In genomic region chr10:12980080-12980656, GRCh38 we compare ENCODE assay signal across 19 cellular contexts. TPM values are rescaled to one million over a fixed set of nuclear protein-coding genes. Genes with fewer than 3 reads are reported as not detected.
DNase-seq lines count a peak whose midpoint lies in the region; ATAC-seq and TF ChIP-seq lines count a peak whose summit lies in the region.
"Had no signal": no experiment of that assay in that cellular context is flagged by ENCODE, and none has a peak within 500 bp of the region (broad histone marks: within the 10 kb centered on the region; RNA-seq: fewer than 3 reads in every experiment).

No MANE protein-coding gene starts in this region.

- H3K4me3 ChIP-seq in A673 (ENCODE audit: low read depth, low read length, poor library complexity, severe bottlenecking) (no peak overlapping the region), Karpas-422 (ENCODE audit: low read length) (peak overlapping the region; percentile 42), NT2/D1 (ENCODE audit: insufficient read length, low read depth) (no peak overlapping the region), mucosa of descending colon (no peak overlapping the region)
- H3K4me3 ChIP-seq: A549, spleen had no signal

- CTCF ChIA-PET in A673 (lab: Charles Lee), result no interaction called here

- peak overlapping the region; percentile 61 for H3K4me2 ChIP-seq in Karpas-422 (ENCODE audit: low read depth, low read length, poor library complexity, severe bottlenecking)
- H3K4me2 ChIP-seq: A549 had no signal

- no peaks in the 10 kb centered on the region for H3K36me3 ChIP-seq in A673 (ENCODE audit: insufficient read depth, low read length, poor library complexity, severe bottlenecking)
- H3K36me3 ChIP-seq in Karpas-422 (ENCODE audit: insufficient read depth, low read length), result no peaks in the 10 kb centered on the region
- no peaks in the 10 kb centered on the region for H3K36me3 ChIP-seq in NT2/D1 (ENCODE audit: insufficient read depth, insufficient read length, low read length)
- no peaks in the 10 kb centered on the region for H3K36me3 ChIP-seq in mucosa of descending colon (ENCODE audit: low read depth)
- H3K36me3 ChIP-seq: brain microvascular endothelial cell, spleen had no signal

- DNase-seq in A673 (ENCODE audit: low spot score) (peak; percentile 25), Karpas-422 (peak; percentile 97), NT2/D1 (ENCODE audit: low read depth, low spot score) (no peak), NCI-H2081 treated with DMSO at 0.1 percent for 48 hours (lab: John Stamatoyannopoulos, UW) (no peak), NCI-H82 treated with DMSO at 0.1 percent for 48 hours (lab: John Stamatoyannopoulos, UW; ENCODE audit: unreplicated experiment) (no peak), mucosa of descending colon (no peak)
- DNase-seq: activated CD4-positive, CD25-positive, alpha-beta regulatory T cell treated with anti-CD3 and anti-CD28 coated beads, Interleukin-2, amount 50 U/mL, for 72 hours; activated naive CD8-positive, alpha-beta T cell treated with anti-CD3 and anti-CD28 coated beads, Interleukin-2, amount 10 ng/mL, durations not matched to agents 7 days and 5 days; brain microvascular endothelial cell; CD4-positive, CD25-positive, alpha-beta regulatory T cell; naive thymus-derived CD4-positive, alpha-beta T cell; NCI-H1436; NCI-H510A; spleen had no signal

- no peak overlapping the region for H2AFZ ChIP-seq in Karpas-422 (ENCODE audit: low read length)

- peak overlapping the region; percentile 43 to 56 (median 48) for H3K4me3 Mint-ChIP-seq in nephron
- H3K4me3 Mint-ChIP-seq: activated naive CD8-positive, alpha-beta T cell treated with anti-CD3 and anti-CD28 coated beads, Interleukin-2, amount 10 ng/mL, durations not matched to agents 7 days and 5 days; activated T-helper 17 cell treated with anti-CD3 and anti-CD28 coated beads, Interleukin-2, amount 50 U/mL, for 72 hours; CD4-positive, CD25-positive, alpha-beta regulatory T cell; naive thymus-derived CD4-positive, alpha-beta T cell had no signal

- peak overlapping the region; percentile 66 for H3K9ac ChIP-seq in Karpas-422 (ENCODE audit: low read length)
- peak overlapping the region; percentile 5 for H3K9ac ChIP-seq in NT2/D1 (ENCODE audit: insufficient read length, low read depth)

- no peaks in the 10 kb centered on the region for H4K20me1 ChIP-seq in Karpas-422 (ENCODE audit: insufficient read depth, low read depth, low read length)

- no peak overlapping the region for H3K27ac ChIP-seq in A673 (ENCODE audit: low read depth, low read length, poor library complexity, severe bottlenecking)
- H3K27ac ChIP-seq in Karpas-422 (ENCODE audit: low read length), result peak overlapping the region; percentile 98
- H3K27ac ChIP-seq: A549, brain microvascular endothelial cell, spleen had no signal

- no TSS peak for BruUV-seq in A673 (replicated peaks; lab: Mats Ljungman, UMichigan)

- ATAC-seq in GM21447 (IDR thresholded peaks at IDR 0.05; ENCODE audit: unreplicated experiment) (no peak), mucosa of descending colon (no peak)
- ATAC-seq: A549; activated T-helper 17 cell treated with anti-CD3 and anti-CD28 coated beads, Interleukin-2, amount 50 U/mL, for 72 hours; naive thymus-derived CD4-positive, alpha-beta T cell had no signal

- H3K27me3 ChIP-seq in A673 (replicated peaks; ENCODE audit: insufficient read depth, low read depth, low read length, poor library complexity), result no peaks in the 10 kb centered on the region
- H3K27me3 ChIP-seq in Karpas-422 (ENCODE audit: low read length), result no peaks in the 10 kb centered on the region
- no peaks in the 10 kb centered on the region for H3K27me3 ChIP-seq in NT2/D1 (ENCODE audit: insufficient read depth, insufficient read length)
- H3K27me3 ChIP-seq: brain microvascular endothelial cell had no signal

- peak overlapping the region; percentile 80 to 97 (median 91) for H3K27ac Mint-ChIP-seq in nephron
- H3K27ac Mint-ChIP-seq: activated naive CD8-positive, alpha-beta T cell treated with anti-CD3 and anti-CD28 coated beads, Interleukin-2, amount 10 ng/mL, durations not matched to agents 7 days and 5 days; activated T-helper 17 cell treated with anti-CD3 and anti-CD28 coated beads, Interleukin-2, amount 50 U/mL, for 72 hours; CD4-positive, CD25-positive, alpha-beta regulatory T cell; naive thymus-derived CD4-positive, alpha-beta T cell; progenitor cell of endocrine pancreas had no signal

- H3K9me2 ChIP-seq in Karpas-422 (replicated peaks; ENCODE audit: insufficient read depth, low read length), result no peaks in the 10 kb centered on the region

- no peaks in the 10 kb centered on the region for H3K79me2 ChIP-seq in Karpas-422 (ENCODE audit: low read length)

- H3K36me3 Mint-ChIP-seq in nephron (ENCODE audit: low read depth), result no peaks in the 10 kb centered on the region
- H3K36me3 Mint-ChIP-seq: activated naive CD8-positive, alpha-beta T cell treated with anti-CD3 and anti-CD28 coated beads, Interleukin-2, amount 10 ng/mL, durations not matched to agents 7 days and 5 days; CD4-positive, CD25-positive, alpha-beta regulatory T cell; naive thymus-derived CD4-positive, alpha-beta T cell had no signal

- peaks cover 4% of the 10 kb centered on the region for H3K27me3 Mint-ChIP-seq in nephron (ENCODE audit: low read depth)

- no peak for TF ChIP-seq CTCF in A673 (conservative IDR thresholded peaks at IDR 0.05; ENCODE audit: low read depth, low read length)
- no peak for TF ChIP-seq CTCF in nephron (IDR thresholded peaks at IDR 0.05; ENCODE audit: unreplicated experiment in 3 of 3)
- no peak for TF ChIP-seq CTCF in mucosa of descending colon (IDR thresholded peaks at IDR 0.05)

- peaks cover 13% of the 10 kb centered on the region for H3K9me3 Mint-ChIP-seq in nephron
- H3K9me3 Mint-ChIP-seq: activated naive CD8-positive, alpha-beta T cell treated with anti-CD3 and anti-CD28 coated beads, Interleukin-2, amount 10 ng/mL, durations not matched to agents 7 days and 5 days; activated T-helper 17 cell treated with anti-CD3 and anti-CD28 coated beads, Interleukin-2, amount 50 U/mL, for 72 hours had no signal

- H3K9me3 ChIP-seq in A673 (ENCODE audit: low read depth, low read length, poor library complexity, severe bottlenecking), result no peaks in the 10 kb centered on the region
- H3K9me3 ChIP-seq in Karpas-422 (ENCODE audit: low read length), result no peaks in the 10 kb centered on the region
- peaks cover 7% of the 10 kb centered on the region for H3K9me3 ChIP-seq in NT2/D1 (ENCODE audit: insufficient read depth, low read length)
- H3K9me3 ChIP-seq in mucosa of descending colon, result no peaks in the 10 kb centered on the region

- POLR2A ChIA-PET in A673 (lab: Charles Lee; ENCODE audit: low non-redundant PET), result no interaction called here

- H3K4me1 Mint-ChIP-seq in nephron, result peaks cover 46% of the 10 kb centered on the region
- H3K4me1 Mint-ChIP-seq: activated naive CD8-positive, alpha-beta T cell treated with anti-CD3 and anti-CD28 coated beads, Interleukin-2, amount 10 ng/mL, durations not matched to agents 7 days and 5 days; activated T-helper 17 cell treated with anti-CD3 and anti-CD28 coated beads, Interleukin-2, amount 50 U/mL, for 72 hours; CD4-positive, CD25-positive, alpha-beta regulatory T cell had no signal

- H3K4me1 ChIP-seq in A673 (ENCODE audit: insufficient read depth, low read length, poor library complexity, severe bottlenecking), result peaks cover 8% of the 10 kb centered on the region
- peaks cover 98% of the 10 kb centered on the region for H3K4me1 ChIP-seq in Karpas-422 (ENCODE audit: low read length)
- no peaks in the 10 kb centered on the region for H3K4me1 ChIP-seq in NT2/D1 (ENCODE audit: insufficient read depth, insufficient read length)
- H3K4me1 ChIP-seq in mucosa of descending colon (ENCODE audit: low read depth), result no peaks in the 10 kb centered on the region
- H3K4me1 ChIP-seq: A549, spleen had no signal

- intact Hi-C loops in A673 (cut with micrococcal nuclease; ENCODE audit: unreplicated experiment) (no loop called here), mucosa of descending colon (cut with DNase I, micrococcal nuclease) (no loop called here)

RNA-seq across cellular contexts. Expression of gene CCDC3, which starts 21.3 kb away (rescaled TPM):
- total RNA-seq in A673 (2021), result 2.8 and 3.0 TPM in 2 replicates
- 1.4 and 2.9 TPM in 2 replicates for total RNA-seq in Karpas-422 (2014; rRNA removed; shearing (Covaris generic); ENCODE audit: low replicate concordance)
- total RNA-seq in mucosa of descending colon, result 1 to 10 TPM in 2 of 3 donors, under 1 TPM in 1; 0.84 to 3.3 (median 2.3) TPM
- total RNA-seq: activated naive CD8-positive, alpha-beta T cell treated with anti-CD3 and anti-CD28 coated beads, Interleukin-2, amount 10 ng/mL, durations not matched to agents 7 days and 5 days had no signal

Comparison
In these comparisons a context has a peak if more than half of its experiments do, and no peak if none do; other contexts are left out.
1. DNase-seq: peak in A673 (single experiment) and Karpas-422 (single experiment); none in NT2/D1 (single experiment), NCI-H2081 treated with DMSO at 0.1 percent for 48 hours (single experiment), NCI-H82 treated with DMSO at 0.1 percent for 48 hours (single experiment) and mucosa of descending colon (0 of 3).